Comparison of ENCODE assay signal across 33 cellular contexts in the genomic region with DNA sequence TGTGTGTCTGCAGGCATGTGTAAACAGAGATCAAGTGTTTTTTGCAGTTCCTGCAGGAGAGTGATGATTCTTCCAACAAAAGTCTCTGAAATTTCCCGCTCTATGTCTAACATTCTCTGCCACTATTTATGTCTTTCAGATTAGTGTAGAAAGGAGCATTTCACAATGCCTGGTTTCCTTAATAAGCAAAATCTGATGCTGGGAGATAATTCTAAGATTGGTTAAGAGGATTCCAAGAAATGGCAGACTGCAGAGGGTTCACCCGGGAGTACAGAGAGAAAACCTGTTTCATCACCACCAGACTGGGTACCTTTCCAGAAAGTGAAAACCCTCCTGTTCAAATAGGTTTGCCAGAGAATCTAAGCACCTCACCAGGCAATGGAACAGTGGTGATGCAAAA.
"Had no signal": no experiment of that assay in that cellular context is flagged by ENCODE, and none has a peak within 500 bp of the region (broad histone marks: within the 10 kb centered on the region; RNA-seq: fewer than 3 reads in every experiment).

No MANE protein-coding gene starts in this region.

- H3K4me2 ChIP-seq: SK-N-SH had no signal

- H3K9me3 Mint-ChIP-seq: activated B cell treated with CpG ODN at 0.5 μM for 24 hours; activated CD4-positive, alpha-beta memory T cell treated with anti-CD3 and anti-CD28 coated beads for 36 hours; activated naive CD8-positive, alpha-beta T cell treated with anti-CD3 and anti-CD28 coated beads for 36 hours; T-cell had no signal

- H3K36me3 ChIP-seq: breast epithelium, MG63, SJSA1 had no signal

- H3K27me3 Mint-ChIP-seq: activated B cell treated with CpG ODN at 0.5 μM for 24 hours; activated CD4-positive, alpha-beta memory T cell treated with anti-CD3 and anti-CD28 coated beads for 36 hours; activated CD8-positive, alpha-beta memory T cell treated with anti-CD3 and anti-CD28 coated beads, Interleukin-2, amount 10 ng/mL, durations not matched to agents 7 days and 5 days; activated naive CD8-positive, alpha-beta T cell treated with anti-CD3 and anti-CD28 coated beads for 36 hours; T-cell; T-helper 17 cell had no signal

- H3K4me1 ChIP-seq: body of pancreas, breast epithelium had no signal

- ATAC-seq: activated CD8-positive, alpha-beta memory T cell treated with anti-CD3 and anti-CD28 coated beads, Interleukin-2, amount 10 ng/mL, durations not matched to agents 7 days and 5 days; body of pancreas; Panc1; T-cell; T-helper 17 cell had no signal

- H3K27me3 ChIP-seq: body of pancreas, breast epithelium, MG63, SJSA1 had no signal

- H3K36me3 Mint-ChIP-seq: activated CD4-positive, alpha-beta memory T cell treated with anti-CD3 and anti-CD28 coated beads for 36 hours; T-cell had no signal

- H3K4me3 ChIP-seq: body of pancreas, breast epithelium, MG63, SJSA1 had no signal

- DNase-seq: activated B cell treated with CpG ODN at 0.5 μM for 24 hours; activated CD4-positive, alpha-beta memory T cell treated with anti-CD3 and anti-CD28 coated beads for 36 hours; activated CD4-positive, alpha-beta T cell treated with anti-CD3 and anti-CD28 coated beads for 4 hours; activated CD4-positive, alpha-beta T cell treated with anti-CD3 and anti-CD28 coated beads, Interleukin-2, amount 50 U/mL, for 1 hour; activated CD4-positive, CD25-positive, alpha-beta regulatory T cell treated with anti-CD3 and anti-CD28 coated beads, Interleukin-2, amount 50 U/mL, for 72 hours; activated CD8-positive, alpha-beta memory T cell treated with anti-CD3 and anti-CD28 coated beads for 24 hours; activated CD8-positive, alpha-beta memory T cell treated with anti-CD3 and anti-CD28 coated beads, Interleukin-2, amount 10 ng/mL, durations not matched to agents 7 days and 5 days; activated CD8-positive, alpha-beta memory T cell treated with anti-CD3 and anti-CD28 coated beads, Interleukin-2, amount 50 U/mL, for 48 hours; activated effector memory CD4-positive, alpha-beta T cell treated with anti-CD3 and anti-CD28 coated beads, Interleukin-2, amount 50 U/mL, for 16 hours; activated naive CD4-positive, alpha-beta T cell; activated naive CD4-positive, alpha-beta T cell treated with anti-CD3 and anti-CD28 coated beads, Interleukin-2, amount 50 U/mL, for 16 hours; activated naive CD8-positive, alpha-beta T cell treated with anti-CD3 and anti-CD28 coated beads for 36 hours; activated T-cell treated with anti-CD3 and anti-CD28 coated beads, Interleukin-2, amount 50 U/mL, for 48 hours; body of pancreas; Kasumi-1; KBM-7; MG63; NCI-H1048; NCI-H1105 treated with DMSO at 0.1 percent for 48 hours; NCI-H1436; NCI-H1694; NCI-H1930; NCI-H2081 treated with DMSO at 0.1 percent for 48 hours; NCI-H345; NCI-H524 treated with DMSO at 0.1 percent for 48 hours; SHP77 treated with DMSO at 0.1 percent for 48 hours; SK-N-SH; T-cell; T-helper 17 cell had no signal

- H3K27ac ChIP-seq: body of pancreas, breast epithelium, SJSA1, VCaP had no signal

- H3K27ac Mint-ChIP-seq: activated B cell treated with CpG ODN at 0.5 μM for 24 hours; activated CD4-positive, alpha-beta memory T cell treated with anti-CD3 and anti-CD28 coated beads for 36 hours; activated CD8-positive, alpha-beta memory T cell treated with anti-CD3 and anti-CD28 coated beads, Interleukin-2, amount 10 ng/mL, durations not matched to agents 7 days and 5 days; activated naive CD8-positive, alpha-beta T cell treated with anti-CD3 and anti-CD28 coated beads for 36 hours; T-cell; T-helper 17 cell had no signal

- H3K9me3 ChIP-seq: body of pancreas, breast epithelium, MG63, SJSA1, SK-N-SH had no signal

- H3K4me1 Mint-ChIP-seq: activated B cell treated with CpG ODN at 0.5 μM for 24 hours; activated CD8-positive, alpha-beta memory T cell treated with anti-CD3 and anti-CD28 coated beads, Interleukin-2, amount 10 ng/mL, durations not matched to agents 7 days and 5 days; T-cell; T-helper 17 cell had no signal

- H3K4me3 Mint-ChIP-seq: activated B cell treated with CpG ODN at 0.5 μM for 24 hours; activated CD4-positive, alpha-beta memory T cell treated with anti-CD3 and anti-CD28 coated beads for 36 hours; activated CD8-positive, alpha-beta memory T cell treated with anti-CD3 and anti-CD28 coated beads, Interleukin-2, amount 10 ng/mL, durations not matched to agents 7 days and 5 days; activated naive CD8-positive, alpha-beta T cell treated with anti-CD3 and anti-CD28 coated beads for 36 hours; T-cell; T-helper 17 cell had no signal
